10 cellular contexts compared by ENCODE assay signal in genomic region chrX:30349946-30350345, GRCh38. TPM values are rescaled to one million over a fixed set of nuclear protein-coding genes. Genes with fewer than 3 reads are reported as not detected.
"Had no signal": no experiment of that assay in that cellular context is flagged by ENCODE, and none has a peak within 500 bp of the region (broad histone marks: within the 10 kb centered on the region; RNA-seq: fewer than 3 reads in every experiment).

No MANE protein-coding gene starts in this region.

- H3K4me3 ChIP-seq: K562 had no signal

- ATAC-seq: HepG2, K562 had no signal

- H3K36me3 Mint-ChIP-seq: IgD-negative memory B cell had no signal

- H3K27me3 Mint-ChIP-seq: IgD-negative memory B cell had no signal

- H3K4me3 Mint-ChIP-seq: IgD-negative memory B cell had no signal

- FAIRE-seq: HepG2, K562 had no signal

- H3K9ac ChIP-seq: KMS-11 had no signal

- DNase-seq: IMR-90, KBM-7, KG1 had no signal

- H3K27ac Mint-ChIP-seq: IgD-negative memory B cell had no signal

- H3K4me2 ChIP-seq: KMS-11 had no signal

- H3K4me1 Mint-ChIP-seq: IgD-negative memory B cell had no signal

- H3K27ac ChIP-seq: HL-60, KMS-11 had no signal

RNA-seq across cellular contexts. Expression of gene NR0B1, which starts 40.8 kb away (rescaled TPM):
- total RNA-seq: HepG2, HT-29, HT1080, IMR-90, K562 had no signal
